23 cellular contexts compared by ENCODE assay signal in the genomic region with DNA sequence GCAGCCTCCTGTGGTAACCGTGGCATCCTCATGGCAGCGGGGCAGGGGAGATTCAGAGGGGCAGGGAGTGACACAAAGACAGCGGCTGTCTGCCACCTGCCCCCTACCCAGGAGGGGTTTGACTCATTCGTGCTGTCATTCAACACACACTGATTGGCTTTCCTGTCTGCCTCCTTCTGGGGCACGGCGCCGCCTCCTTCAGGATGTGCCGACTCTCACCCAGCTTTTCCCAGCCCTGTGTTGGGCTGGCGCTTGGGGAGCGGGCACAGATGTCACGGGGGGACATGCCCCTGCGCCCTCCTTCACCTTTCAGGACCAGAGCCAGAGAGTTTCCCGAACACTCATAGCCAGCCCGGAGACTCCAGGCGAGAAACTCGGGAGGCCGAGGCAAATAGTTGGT.
"Had no signal": no experiment of that assay in that cellular context is flagged by ENCODE, and none has a peak within 500 bp of the region (broad histone marks: within the 10 kb centered on the region; RNA-seq: fewer than 3 reads in every experiment).

No MANE protein-coding gene starts in this region.

- H3K4me3 ChIP-seq: colonic mucosa, lower lobe of right lung, mucosa of descending colon, prostate gland, tibial artery had no signal

- H3K27me3 Mint-ChIP-seq: activated naive CD8-positive, alpha-beta T cell treated with anti-CD3 and anti-CD28 coated beads, Interleukin-2, amount 10 ng/mL, durations not matched to agents 7 days and 5 days; stimulated activated naive CD8-positive, alpha-beta T cell treated with anti-CD3 and anti-CD28 coated beads, Interleukin-15, amount 100 ng/mL, for 72 hours had no signal

- ATAC-seq: activated T-cell treated with anti-CD3 and anti-CD28 coated beads, Interleukin-2, amount 50 U/mL, for 4 hours; left lobe of liver; lower lobe of right lung; mucosa of descending colon; stimulated activated naive CD8-positive, alpha-beta T cell treated with anti-CD3 and anti-CD28 coated beads, Interleukin-15, amount 100 ng/mL, for 72 hours; WTC11 had no signal

- H3K4me1 ChIP-seq: colonic mucosa had no signal

- H3K27me3 ChIP-seq: colonic mucosa, tibial artery had no signal

- H3K4me3 Mint-ChIP-seq: activated naive CD4-positive, alpha-beta T cell treated with anti-CD3 and anti-CD28 coated beads for 36 hours; activated naive CD8-positive, alpha-beta T cell treated with anti-CD3 and anti-CD28 coated beads, Interleukin-2, amount 10 ng/mL, durations not matched to agents 7 days and 5 days; activated T-cell treated with anti-CD3 and anti-CD28 coated beads, Interleukin-2, amount 50 U/mL, for 4 hours; nephron progenitor cell; stimulated activated naive CD8-positive, alpha-beta T cell treated with anti-CD3 and anti-CD28 coated beads, Interleukin-15, amount 100 ng/mL, for 72 hours; WTC11 had no signal

- H3K27ac Mint-ChIP-seq: activated naive CD4-positive, alpha-beta T cell treated with anti-CD3 and anti-CD28 coated beads for 36 hours; activated naive CD8-positive, alpha-beta T cell treated with anti-CD3 and anti-CD28 coated beads, Interleukin-2, amount 10 ng/mL, durations not matched to agents 7 days and 5 days; stimulated activated naive CD8-positive, alpha-beta T cell treated with anti-CD3 and anti-CD28 coated beads, Interleukin-15, amount 100 ng/mL, for 72 hours; WTC11 had no signal

- H3K9me3 Mint-ChIP-seq: activated naive CD4-positive, alpha-beta T cell treated with anti-CD3 and anti-CD28 coated beads for 36 hours; activated naive CD8-positive, alpha-beta T cell treated with anti-CD3 and anti-CD28 coated beads, Interleukin-2, amount 10 ng/mL, durations not matched to agents 7 days and 5 days; activated T-helper 2 cell treated with anti-CD3 and anti-CD28 coated beads, Interferon-gamma antibody, Interleukin-2, Interleukin-4, amounts not matched to agents 10 μg/mL and 5 μg/mL and 100 μg/mL, durations not matched to agents 14 hours and 24 hours and 36 hours; nephron progenitor cell; stimulated activated naive CD8-positive, alpha-beta T cell treated with anti-CD3 and anti-CD28 coated beads, Interleukin-15, amount 100 ng/mL, for 72 hours; WTC11 had no signal

- FAIRE-seq: bronchial epithelial cell, urothelium cell line had no signal

- H3K9me3 ChIP-seq: colonic mucosa, lower lobe of right lung, mucosa of descending colon, prostate gland, tibial artery had no signal

- H3K36me3 Mint-ChIP-seq: WTC11 had no signal

- H3K27ac ChIP-seq: colonic mucosa, lower lobe of right lung, prostate gland, tibial artery had no signal

- DNase-seq: activated CD4-positive, alpha-beta T cell treated with anti-CD3 and anti-CD28 coated beads, Interleukin-2, amount 50 U/mL, for 48 hours; activated CD8-positive, alpha-beta memory T cell treated with anti-CD3 and anti-CD28 coated beads, Interleukin-2, amount 50 U/mL, for 48 hours; activated naive CD4-positive, alpha-beta T cell treated with anti-CD3 and anti-CD28 coated beads for 36 hours; activated naive CD8-positive, alpha-beta T cell treated with anti-CD3 and anti-CD28 coated beads, Interleukin-2, amount 10 ng/mL, durations not matched to agents 7 days and 5 days; activated T-cell treated with anti-CD3 and anti-CD28 coated beads, Interleukin-2, amount 50 U/mL, for 4 hours; amniotic stem cell; colonic mucosa; erythroblast; foreskin fibroblast; lower lobe of right lung; mesendoderm; nephron progenitor cell; stimulated activated CD4-positive, alpha-beta T cell treated with anti-CD3 and anti-CD28 coated beads, Interleukin-4, amount 100 ng/mL, for 24 hours; stimulated activated naive CD8-positive, alpha-beta T cell treated with anti-CD3 and anti-CD28 coated beads, Interleukin-15, amount 100 ng/mL, for 72 hours; T1000; tibial artery had no signal

- H3K36me3 ChIP-seq: colonic mucosa, lower lobe of right lung, prostate gland, tibial artery had no signal
